24 cellular contexts compared by ENCODE assay signal in genomic region chr12:110137786-110138185, GRCh38.
"Had no signal": no experiment of that assay in that cellular context is flagged by ENCODE, and none has a peak within 500 bp of the region (broad histone marks: within the 10 kb centered on the region; RNA-seq: fewer than 3 reads in every experiment).

No MANE protein-coding gene starts in this region.

- FAIRE-seq: keratinocyte, pancreas had no signal

- DNase-seq: colonic mucosa; effector CD8-positive, alpha-beta T cell; endodermal cell; foreskin fibroblast; gastrocnemius medialis; heart right ventricle; hypothalamus; immature natural killer cell; pancreas; right lobe of liver; stimulated activated CD4-positive, alpha-beta T cell treated with anti-CD3 and anti-CD28 coated beads, Interleukin-12 subunit alpha, Interleukin-12 subunit beta, amount 100 ng/mL, for 4 hours; stimulated activated CD4-positive, alpha-beta T cell treated with anti-CD3 and anti-CD28 coated beads, Interleukin-1b, Interleukin-23, amount 100 ng/mL, for 48 hours; stimulated activated CD4-positive, alpha-beta T cell treated with anti-CD3 and anti-CD28 coated beads, Interleukin-4, amount 100 ng/mL, for 1 hour; stimulated activated CD8-positive, alpha-beta memory T cell treated with anti-CD3 and anti-CD28 coated beads, Interleukin-4, amount 100 ng/mL, for 48 hours; stimulated activated naive CD4-positive, alpha-beta T cell; stimulated activated naive CD8-positive, alpha-beta T cell treated with anti-CD3 and anti-CD28 coated beads, Interleukin-15, amount 100 ng/mL, for 72 hours; tibial artery had no signal

- H3K27ac ChIP-seq: colonic mucosa, epithelial cell of prostate, gastrocnemius medialis, heart right ventricle, neutrophil, pancreas, right lobe of liver, tibial artery had no signal

- H3K4me1 ChIP-seq: colonic mucosa, pancreas, right lobe of liver had no signal

- ATAC-seq: esophagus mucosa; gastrocnemius medialis; heart right ventricle; natural killer cell treated with Interleukin-12 subunit alpha and Interleukin-12 subunit beta and Interleukin-15 and Interleukin-18, amount 100 ng/mL, for 72 hours; pancreas; right lobe of liver; stimulated activated naive CD8-positive, alpha-beta T cell treated with anti-CD3 and anti-CD28 coated beads, Interleukin-15, amount 100 ng/mL, for 72 hours had no signal

- H3K36me3 ChIP-seq: colonic mucosa, neutrophil had no signal

- H3K27me3 ChIP-seq: colonic mucosa, gastrocnemius medialis, heart right ventricle, neutrophil, pancreas, right lobe of liver, tibial artery had no signal

- H3K4me3 ChIP-seq: colonic mucosa, gastrocnemius medialis, heart right ventricle, lung, pancreas, right lobe of liver, smooth muscle cell, tibial artery had no signal

- H3K9me3 ChIP-seq: colonic mucosa, gastrocnemius medialis, heart right ventricle, neutrophil, pancreas, right lobe of liver, tibial artery had no signal
